In the genomic region with DNA sequence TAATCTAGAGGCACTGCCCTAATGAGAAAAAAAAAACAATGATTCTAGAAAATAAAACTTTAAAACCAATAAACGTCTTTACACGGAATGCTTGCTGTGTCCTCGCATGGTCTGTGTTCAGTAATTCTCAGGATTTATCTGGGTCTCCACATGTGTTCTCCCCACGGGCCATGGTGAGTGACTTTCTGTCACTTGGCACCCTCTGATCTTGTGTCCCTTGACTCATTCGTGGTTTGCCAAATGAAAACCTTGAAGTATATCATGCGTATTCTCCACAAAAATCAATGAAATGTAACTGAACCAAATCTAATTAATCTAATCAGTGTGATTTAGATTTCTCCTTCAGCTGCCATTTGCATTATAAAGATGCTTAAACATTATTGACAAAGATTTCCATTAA, we compare ENCODE assay signal across 27 cellular contexts. TPM values are rescaled to one million over a fixed set of nuclear protein-coding genes. Genes with fewer than 3 reads are reported as not detected.
DNase-seq lines count a peak whose midpoint lies in the region; ATAC-seq and TF ChIP-seq lines count a peak whose summit lies in the region.
"Had no signal": no experiment of that assay in that cellular context is flagged by ENCODE, and none has a peak within 500 bp of the region (broad histone marks: within the 10 kb centered on the region; RNA-seq: fewer than 3 reads in every experiment).

No MANE protein-coding gene starts in this region.

- peaks cover 0 to 25% (median 3%) of the 10 kb centered on the region in 3 experiments for H3K27me3 ChIP-seq in neuronal stem cell (ENCODE audit: control insufficient read depth in 3 of 3, insufficient read depth in 3 of 3, low read depth in 1 of 3, low read length in 3 of 3)
- H3K27me3 ChIP-seq: adrenal gland, gastrocnemius medialis, suprapubic skin had no signal

- WGBS in neuronal stem cell (ENCODE audit: extremely low coverage in 2 of 2, insufficient read length in 2 of 2, insufficient replicate concordance in 1 of 2), 2 donors, result no CpG with 5 or more reads among the region's 6 CpGs

- H3K4me2 ChIP-seq in neuronal stem cell (ENCODE audit: insufficient read depth, low read length, poor library complexity, severe bottlenecking), result no peak overlapping the region

- H3K36me3 Mint-ChIP-seq in T-helper 2 cell treated with Interferon-gamma antibody and Interleukin-4, amounts not matched to agents 5 μg/mL and 100 μg/mL, for 36 hours (ENCODE audit: low read depth), result no peaks in the 10 kb centered on the region
- H3K36me3 Mint-ChIP-seq: CD8-positive, alpha-beta memory T cell had no signal

- CTCF ChIA-PET in HEK293T (lab: Yijun Ruan, JAX), result no interaction called here

- H3K4ac ChIP-seq in neuronal stem cell (ENCODE audit: low read length), result no peak overlapping the region

- H2AK5ac ChIP-seq in neuronal stem cell (ENCODE audit: low read depth, low read length), result no peak overlapping the region

- H2BK5ac ChIP-seq in neuronal stem cell (ENCODE audit: low read length), result no peak overlapping the region

- H3K27me3 Mint-ChIP-seq in T-helper 2 cell treated with Interferon-gamma antibody and Interleukin-4, amounts not matched to agents 5 μg/mL and 100 μg/mL, for 36 hours (ENCODE audit: low read depth), result peaks cover 24% of the 10 kb centered on the region

- no peak overlapping the region for H3K9ac ChIP-seq in neuronal stem cell (ENCODE audit: low read depth, low read length, poor library complexity)

- H3K36me3 ChIP-seq in neuronal stem cell (replicated peaks in 1 of 2; ENCODE audit: control insufficient read depth in 2 of 2, insufficient read depth in 2 of 2, low read length in 2 of 2), result no peaks in the 10 kb centered on the region
- H3K36me3 ChIP-seq: adrenal gland, suprapubic skin had no signal

- DNase-seq in T-helper 2 cell treated with Interferon-gamma antibody and Interleukin-4, amounts not matched to agents 5 μg/mL and 100 μg/mL, for 36 hours (ENCODE audit: low spot score), result peak; percentile 13
- no peak for DNase-seq in T-helper 2 cell
- DNase-seq in islet precursor cell, result peak; percentile 14
- no peak for DNase-seq in HEK293T (ENCODE audit: extremely low spot score)
- DNase-seq in activated T-cell treated with anti-CD3 and anti-CD28 coated beads, Interleukin-2, amount 50 U/mL, for 1 hour, result no peak
- DNase-seq in neuronal stem cell (ENCODE audit: low spot score), result no peak
- DNase-seq: 8988T; activated CD4-positive, alpha-beta T cell treated with anti-CD3 and anti-CD28 coated beads for 4 hours; activated CD8-positive, alpha-beta memory T cell treated with anti-CD3 and anti-CD28 coated beads for 24 hours; activated naive CD4-positive, alpha-beta T cell; adrenal gland; CD8-positive, alpha-beta memory T cell; cerebellar nuclear complex; DMS 273 treated with DMSO at 0.1 percent for 48 hours; gastrocnemius medialis; left colon; NCI-H345; RPMI8226; stimulated activated CD4-positive, alpha-beta T cell treated with anti-CD3 and anti-CD28 coated beads, Interleukin-12 subunit alpha, Interleukin-12 subunit beta, amount 100 ng/mL, for 4 hours; stimulated activated CD4-positive, alpha-beta T cell treated with anti-CD3 and anti-CD28 coated beads, Interleukin-4, amount 100 ng/mL, for 1 hour had no signal

- H2BK120ac ChIP-seq in neuronal stem cell (ENCODE audit: low read depth, low read length), result no peak overlapping the region

- H3K4me3 ChIP-seq in neuronal stem cell (ENCODE audit: low read length in 2 of 2), result no peak overlapping the region
- H3K4me3 ChIP-seq: adrenal gland, gastrocnemius medialis, K562, suprapubic skin had no signal

- peak overlapping the region; percentile 48 for H3K4me3 Mint-ChIP-seq in T-helper 2 cell treated with Interferon-gamma antibody and Interleukin-4, amounts not matched to agents 5 μg/mL and 100 μg/mL, for 36 hours
- H3K4me3 Mint-ChIP-seq: brain; CD8-positive, alpha-beta memory T cell had no signal

- H4K91ac ChIP-seq in neuronal stem cell (ENCODE audit: low read depth, low read length, poor library complexity), result no peak overlapping the region

- no peak overlapping the region for H4K8ac ChIP-seq in neuronal stem cell (ENCODE audit: low read depth, low read length)

- H2BK12ac ChIP-seq in neuronal stem cell (ENCODE audit: low read length), result no peak overlapping the region

- H3K79me1 ChIP-seq in neuronal stem cell (ENCODE audit: low read depth, low read length), result no peaks in the 10 kb centered on the region

- no peak overlapping the region for H2BK15ac ChIP-seq in neuronal stem cell (ENCODE audit: low read length)

- no peak overlapping the region for H3K18ac ChIP-seq in neuronal stem cell (ENCODE audit: low read length)

- H2AFZ ChIP-seq in neuronal stem cell (ENCODE audit: low read length), result no peak overlapping the region

- ATAC-seq in GM21381 (IDR thresholded peaks at IDR 0.05; ENCODE audit: unreplicated experiment), result peak; percentile 4
- ATAC-seq in HG03439 (IDR thresholded peaks at IDR 0.05; ENCODE audit: unreplicated experiment), result peak; percentile 15
- ATAC-seq: K562, left colon, sciatic nerve had no signal

- peaks cover 0 to 1% of the 10 kb centered on the region in 2 donors for H3K4me1 ChIP-seq in neuronal stem cell (ENCODE audit: control insufficient read depth in 2 of 2, insufficient read depth in 1 of 2, low read depth in 1 of 2, low read length in 2 of 2)
- H3K4me1 ChIP-seq: adrenal gland, suprapubic skin had no signal

- H3K4me1 Mint-ChIP-seq in T-helper 2 cell treated with Interferon-gamma antibody and Interleukin-4, amounts not matched to agents 5 μg/mL and 100 μg/mL, for 36 hours (ENCODE audit: low read depth), result peaks cover 50% of the 10 kb centered on the region
- H3K4me1 Mint-ChIP-seq: CD8-positive, alpha-beta memory T cell had no signal

- no peaks in the 10 kb centered on the region for H3K9me3 ChIP-seq in neuronal stem cell (replicated peaks in 1 of 2; ENCODE audit: control insufficient read depth in 2 of 2, insufficient read depth in 1 of 2, low read depth in 1 of 2, low read length in 2 of 2)
- H3K9me3 ChIP-seq: adrenal gland, gastrocnemius medialis, suprapubic skin had no signal

- H3K27ac ChIP-seq in neuronal stem cell (replicated peaks; ENCODE audit: low read length), result no peak overlapping the region
- H3K27ac ChIP-seq: adrenal gland, suprapubic skin had no signal

- H3K9me3 Mint-ChIP-seq in T-helper 2 cell treated with Interferon-gamma antibody and Interleukin-4, amounts not matched to agents 5 μg/mL and 100 μg/mL, for 36 hours, result peaks cover 5% of the 10 kb centered on the region
- H3K9me3 Mint-ChIP-seq: brain; CD8-positive, alpha-beta memory T cell had no signal

- H3K14ac ChIP-seq in neuronal stem cell (ENCODE audit: low read length), result no peak overlapping the region

- H3K23ac ChIP-seq in neuronal stem cell (ENCODE audit: low read depth, low read length, poor library complexity), result no peak overlapping the region

- POLR2A ChIA-PET in HEK293T (lab: Yijun Ruan, JAX), result no interaction called here

- H3K27ac Mint-ChIP-seq in T-helper 2 cell treated with Interferon-gamma antibody and Interleukin-4, amounts not matched to agents 5 μg/mL and 100 μg/mL, for 36 hours, result peak overlapping the region; percentile 82
- H3K27ac Mint-ChIP-seq: brain, progenitor cell of endocrine pancreas had no signal

TF ChIP-seq in HEK293T, 16 proteins besides CTCF, POLR2A, EP300 and RAD21:
- TF ChIP-seq FOXA1 (IDR thresholded peaks at IDR 0.05), result no peak
- TF ChIP-seq SUZ12 (IDR thresholded peaks at IDR 0.05), result no peak
- TF ChIP-seq, protein P1, sequence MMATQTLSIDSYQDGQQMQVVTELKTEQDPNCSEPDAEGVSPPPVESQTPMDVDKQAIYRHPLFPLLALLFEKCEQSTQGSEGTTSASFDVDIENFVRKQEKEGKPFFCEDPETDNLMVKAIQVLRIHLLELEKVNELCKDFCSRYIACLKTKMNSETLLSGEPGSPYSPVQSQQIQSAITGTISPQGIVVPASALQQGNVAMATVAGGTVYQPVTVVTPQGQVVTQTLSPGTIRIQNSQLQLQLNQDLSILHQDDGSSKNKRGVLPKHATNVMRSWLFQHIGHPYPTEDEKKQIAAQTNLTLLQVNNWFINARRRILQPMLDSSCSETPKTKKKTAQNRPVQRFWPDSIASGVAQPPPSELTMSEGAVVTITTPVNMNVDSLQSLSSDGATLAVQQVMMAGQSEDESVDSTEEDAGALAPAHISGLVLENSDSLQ (IDR thresholded peaks at IDR 0.05), result no peak
- no peak for TF ChIP-seq CTBP1 (IDR thresholded peaks at IDR 0.05; ENCODE audit: borderline replicate concordance)
- no peak for TF ChIP-seq FOXK2 (IDR thresholded peaks at IDR 0.05)
- TF ChIP-seq L3MBTL2 (conservative IDR thresholded peaks at IDR 0.05), result no peak
- no peak for TF ChIP-seq FOXM1 (IDR thresholded peaks at IDR 0.05; ENCODE audit: borderline replicate concordance)
- TF ChIP-seq LEF1 (IDR thresholded peaks at IDR 0.05; ENCODE audit: borderline replicate concordance), result no peak
- no peak for TF ChIP-seq BHLHE40 (IDR thresholded peaks at IDR 0.05; ENCODE audit: borderline replicate concordance)
- TF ChIP-seq SP1 (IDR thresholded peaks at IDR 0.05), result no peak
- no peak for TF ChIP-seq ELF4 (IDR thresholded peaks at IDR 0.05)
- TF ChIP-seq TARDBP (IDR thresholded peaks at IDR 0.05), result no peak

RNA-seq across cellular contexts. Expression of a gene that starts 48.0 kb away (rescaled TPM):
- 2.3 TPM for polyA plus RNA-seq in neuronal stem cell (2013, experiment 1 of 2)
- polyA plus RNA-seq in neuronal stem cell (2013, experiment 2 of 2), result 2.4 TPM
- polyA plus RNA-seq: CD8-positive, alpha-beta memory T cell; K562 had no signal

Comparison
In these comparisons a context has a peak if more than half of its experiments do, and no peak if none do; other contexts are left out.
1. DNase-seq: peak in T-helper 2 cell treated with Interferon-gamma antibody and Interleukin-4, amounts not matched to agents 5 μg/mL and 100 μg/mL, for 36 hours (single experiment) and islet precursor cell (single experiment); none in T-helper 2 cell (0 of 5), HEK293T (single experiment), activated T-cell treated with anti-CD3 and anti-CD28 coated beads, Interleukin-2, amount 50 U/mL, for 1 hour (single experiment) and neuronal stem cell (single experiment).